In the genomic region with DNA sequence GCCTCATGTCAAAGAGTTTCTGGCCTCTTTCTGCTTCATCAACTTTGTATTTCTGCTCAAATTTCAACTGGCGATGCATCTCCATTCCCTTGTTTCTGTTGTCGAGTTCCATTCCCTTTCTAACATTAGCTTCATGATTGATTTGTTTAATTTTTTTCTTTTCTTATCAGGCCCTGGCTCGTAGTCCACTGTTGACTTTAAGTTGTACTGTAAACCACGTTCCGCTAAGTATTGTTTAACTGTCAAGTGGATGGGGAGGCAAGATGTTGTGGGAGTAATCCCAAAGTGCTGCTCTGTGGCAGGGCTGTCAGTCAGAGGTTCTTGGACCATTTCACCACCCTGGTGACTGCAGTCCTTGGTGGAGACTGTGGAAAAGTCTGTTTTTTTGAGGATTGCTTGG, we compare ENCODE assay signal across 24 cellular contexts.
DNase-seq lines count a peak whose midpoint lies in the region; ATAC-seq, FAIRE-seq and TF ChIP-seq lines count a peak whose summit lies in the region.
"Had no signal": no experiment of that assay in that cellular context is flagged by ENCODE, and none has a peak within 500 bp of the region (broad histone marks: within the 10 kb centered on the region; RNA-seq: fewer than 3 reads in every experiment).

No MANE protein-coding gene starts in this region.

- no peak for TF ChIP-seq CTCF in HepG2 (CRISPR knock-in tag; IDR thresholded peaks at IDR 0.05)
- no peak for TF ChIP-seq CTCF in right lobe of liver (IDR thresholded peaks at IDR 0.05)
- no peak for TF ChIP-seq CTCF in astrocyte (IDR thresholded peaks at IDR 0.05; ENCODE audit: insufficient read depth, low read depth, low read length)

- H3K4me1 Mint-ChIP-seq in astrocyte (ENCODE audit: low read depth, unreplicated experiment): peaks cover 5% of the 10 kb centered on the region
- H3K4me1 Mint-ChIP-seq: activated naive CD4-positive, alpha-beta T cell treated with anti-CD3 and anti-CD28 coated beads, Interleukin-2, amount 50 U/mL, for 24 hours had no signal

- H3K9me3 Mint-ChIP-seq in astrocyte (ENCODE audit: unreplicated experiment): no peaks in the 10 kb centered on the region
- H3K9me3 Mint-ChIP-seq: activated naive CD4-positive, alpha-beta T cell treated with anti-CD3 and anti-CD28 coated beads, Interleukin-2, amount 50 U/mL, for 24 hours; activated T-helper 1 cell treated with anti-CD3 and anti-CD28 coated beads, Interleukin-12 subunit alpha, Interleukin-12 subunit beta, Interleukin-2, Interleukin-4 antibody, amounts not matched to agents 30 ng/mL and 10 ng/mL and 1 ng/mL, durations not matched to agents 14 hours and 24 hours and 36 hours; CD4-positive, alpha-beta T cell; naive B cell had no signal

- H4K20me1 ChIP-seq in HepG2 (ENCODE audit: insufficient read depth, low read length) (no peaks in the 10 kb centered on the region), astrocyte (ENCODE audit: insufficient read depth, low read length) (no peaks in the 10 kb centered on the region)

- no peak overlapping the region for H3K27ac Mint-ChIP-seq in astrocyte (ENCODE audit: unreplicated experiment)
- H3K27ac Mint-ChIP-seq: activated naive CD4-positive, alpha-beta T cell treated with anti-CD3 and anti-CD28 coated beads, Interleukin-2, amount 50 U/mL, for 24 hours; activated T-helper 1 cell treated with anti-CD3 and anti-CD28 coated beads, Interleukin-12 subunit alpha, Interleukin-12 subunit beta, Interleukin-2, Interleukin-4 antibody, amounts not matched to agents 30 ng/mL and 10 ng/mL and 1 ng/mL, durations not matched to agents 14 hours and 24 hours and 36 hours; CD4-positive, alpha-beta T cell had no signal

- no peak for TF ChIP-seq RAD21 in HepG2 (CRISPR knock-in tag; IDR thresholded peaks at IDR 0.05)

- intact Hi-C loops in HepG2 (cut with micrococcal nuclease; ENCODE audit: unreplicated experiment): no loop called here
- intact Hi-C loops in right lobe of liver (cut with DNase I): loop anchor here in 1 of 2 donors (10.0 kb wide), 1 partner anchor 61 kb away; no protein-coding TSS in a partner anchor

- H2AFZ ChIP-seq in HepG2 (ENCODE audit: low read length): no peak overlapping the region
- H2AFZ ChIP-seq in astrocyte (ENCODE audit: low read depth, low read length): peak overlapping the region; percentile 70
- H2AFZ ChIP-seq: parathyroid adenoma had no signal

- no TSS peak for BruUV-seq in HepG2 (replicated peaks; lab: Mats Ljungman, UMichigan)

- WGBS in HepG2 (ENCODE audit: low lambda C conversion rate): 3% methylated on average over 5 of the region's 5 CpGs
- 18% methylated on average over 5 of the region's 5 CpGs for WGBS in right lobe of liver (ENCODE audit: insufficient coverage, low coverage, low lambda C conversion rate, missing lambda C conversion rate)

- CTCF ChIA-PET in HepG2 (lab: Yijun Ruan, JAX; ENCODE audit: low intra/inter-chr PET ratio, low total read pairs): no interaction called here

- H3K36me3 ChIP-seq in HepG2 (replicated peaks in 1 of 2; ENCODE audit: control insufficient read depth in 1 of 2, insufficient read depth in 2 of 2, low read length in 2 of 2): no peaks in the 10 kb centered on the region
- no peaks in the 10 kb centered on the region for H3K36me3 ChIP-seq in right lobe of liver
- no peaks in the 10 kb centered on the region for H3K36me3 ChIP-seq in astrocyte (ENCODE audit: insufficient read depth, low read length)
- H3K36me3 ChIP-seq: heart right ventricle, thoracic aorta had no signal

- H3K4me3 ChIP-seq in HepG2 (replicated peaks in 1 of 3; ENCODE audit: insufficient read depth in 1 of 3, low read depth in 2 of 3, low read length in 3 of 3) (no peak overlapping the region), right lobe of liver (no peak overlapping the region), astrocyte (ENCODE audit: insufficient read depth, low read depth, low read length) (no peak overlapping the region)
- H3K4me3 ChIP-seq: heart right ventricle, thoracic aorta had no signal

- H3K79me2 ChIP-seq in HepG2 (ENCODE audit: insufficient read depth, low read length): no peaks in the 10 kb centered on the region
- no peaks in the 10 kb centered on the region for H3K79me2 ChIP-seq in astrocyte (ENCODE audit: insufficient read depth, low read length)
- H3K79me2 ChIP-seq: parathyroid adenoma had no signal

- DNase-seq in HepG2 (ENCODE audit: low spot score) (no peak), right lobe of liver (no peak), astrocyte (ENCODE audit: low read depth) (peak; percentile 65), kidney glomerular epithelial cell (lab: John Stamatoyannopoulos, UW) (peak; percentile 31), NCI-H1048 (lab: John Stamatoyannopoulos, UW) (no peak), germinal center (ENCODE audit: low spot score) (no peak)
- no peak for DNase-seq in stimulated activated CD4-positive, alpha-beta T cell treated with anti-CD3 and anti-CD28 coated beads, Interleukin-12 subunit alpha, Interleukin-12 subunit beta, amount 100 ng/mL, for 4 hours
- DNase-seq: caudate nucleus; CD4-positive, alpha-beta T cell; DMS53; GF-D8; heart right ventricle; left colon; naive B cell; NCI-H1436; PC-3; Right ventricle myocardium superior; stimulated activated CD4-positive, alpha-beta T cell treated with anti-CD3 and anti-CD28 coated beads, Interleukin-4, amount 100 ng/mL, for 4 hours; stimulated activated naive CD8-positive, alpha-beta T cell treated with anti-CD3 and anti-CD28 coated beads, Interleukin-15, Interleukin-2, amounts not matched to agents 100 U/mL and 50 U/mL, for 24 hours had no signal

- H3K36me3 Mint-ChIP-seq in astrocyte (ENCODE audit: low read depth, unreplicated experiment): peaks cover 2% of the 10 kb centered on the region
- H3K36me3 Mint-ChIP-seq: activated naive CD4-positive, alpha-beta T cell treated with anti-CD3 and anti-CD28 coated beads, Interleukin-2, amount 50 U/mL, for 24 hours; naive B cell had no signal

- H3K4me2 ChIP-seq in HepG2 (ENCODE audit: low read depth, low read length) (no peak overlapping the region), astrocyte (ENCODE audit: low read length) (peak overlapping the region; percentile 42)

- H3K27me3 Mint-ChIP-seq in astrocyte (ENCODE audit: low read depth, unreplicated experiment): no peaks in the 10 kb centered on the region

- no peak overlapping the region for H3K4me3 Mint-ChIP-seq in astrocyte (ENCODE audit: unreplicated experiment)
- H3K4me3 Mint-ChIP-seq: activated naive CD4-positive, alpha-beta T cell treated with anti-CD3 and anti-CD28 coated beads, Interleukin-2, amount 50 U/mL, for 24 hours; activated T-helper 1 cell treated with anti-CD3 and anti-CD28 coated beads, Interleukin-12 subunit alpha, Interleukin-12 subunit beta, Interleukin-2, Interleukin-4 antibody, amounts not matched to agents 30 ng/mL and 10 ng/mL and 1 ng/mL, durations not matched to agents 14 hours and 24 hours and 36 hours; CD4-positive, alpha-beta T cell; naive B cell had no signal

- ATAC-seq in HepG2 (no peak), right lobe of liver (no peak)
- ATAC-seq: heart right ventricle; left colon; PC-3; stimulated activated naive CD8-positive, alpha-beta T cell treated with anti-CD3 and anti-CD28 coated beads, Interleukin-15, Interleukin-2, amounts not matched to agents 100 U/mL and 50 U/mL, for 24 hours had no signal

- H3K9ac ChIP-seq in HepG2 (ENCODE audit: insufficient read depth, low read depth, low read length) (no peak overlapping the region), astrocyte (ENCODE audit: low read length) (no peak overlapping the region)
- H3K9ac ChIP-seq: parathyroid adenoma had no signal

- no peak for TF ChIP-seq EP300 in HepG2 (IDR thresholded peaks at IDR 0.05; ENCODE audit: low read depth in 2 of 2, low read length in 2 of 2)
- TF ChIP-seq EP300 in HepG2 (CRISPR knock-in tag; IDR thresholded peaks at IDR 0.05; ENCODE audit: borderline replicate concordance): no peak

- H3K27me3 ChIP-seq in HepG2 (ENCODE audit: control insufficient read depth in 1 of 2, insufficient read depth in 2 of 2, low read length in 2 of 2) (peaks cover 0 to 4% of the 10 kb centered on the region in 2 experiments; a peak in 1 of 5 replicates), right lobe of liver (no peaks in the 10 kb centered on the region), astrocyte (ENCODE audit: insufficient read depth, low read length) (no peaks in the 10 kb centered on the region)

- TF ChIP-seq POLR2A in HepG2 (IDR thresholded peaks at IDR 0.05; ENCODE audit: insufficient read depth in 1 of 2, low read depth in 2 of 2, low read length in 2 of 2) (no peak), right lobe of liver (IDR thresholded peaks at IDR 0.05) (no peak)

- FAIRE-seq in HepG2 (lab: Jason Lieb, UNC): no peak
- FAIRE-seq in astrocyte (lab: Jason Lieb, UNC): no peak
- FAIRE-seq: GM18507 had no signal

- no peaks in the 10 kb centered on the region for H3K4me1 ChIP-seq in HepG2 (ENCODE audit: insufficient read depth, low read length)
- H3K4me1 ChIP-seq in right lobe of liver: no peaks in the 10 kb centered on the region
- H3K4me1 ChIP-seq in astrocyte (ENCODE audit: insufficient read depth, low read length): peaks cover 12% of the 10 kb centered on the region
- H3K4me1 ChIP-seq: heart right ventricle, parathyroid adenoma had no signal

- POLR2A ChIA-PET in HepG2 (lab: Yijun Ruan, JAX): no interaction called here

- H3K27ac ChIP-seq in HepG2 (ENCODE audit: extremely low read length, insufficient read depth, low read length): no peak overlapping the region
- H3K27ac ChIP-seq in right lobe of liver: no peak overlapping the region
- no peak overlapping the region for H3K27ac ChIP-seq in astrocyte (ENCODE audit: low read depth, low read length)
- H3K27ac ChIP-seq: heart right ventricle, parathyroid adenoma, thoracic aorta had no signal

- no peaks in the 10 kb centered on the region for H3K9me3 ChIP-seq in HepG2 (ENCODE audit: low read length)
- H3K9me3 ChIP-seq in right lobe of liver: no peaks in the 10 kb centered on the region
- H3K9me3 ChIP-seq in astrocyte (ENCODE audit: insufficient read depth, low read depth, low read length): no peaks in the 10 kb centered on the region
- H3K9me3 ChIP-seq: heart right ventricle, thoracic aorta had no signal

- in situ Hi-C loops in HepG2 (cut with HindIII; ENCODE audit: extremely low pct_ligation_motif_present, low pct_unique_long_range_greater_than_20kb): no loop called here

TF ChIP-seq in HepG2, 621 proteins besides CTCF, POLR2A, EP300 and RAD21 (continues in another document):
- TF ChIP-seq ZNF317 (CRISPR knock-in tag; IDR thresholded peaks at IDR 0.05) (0 out of 2 replicates have a peak, but pooled peaks have one; percentile 30), IRX3 (CRISPR knock-in tag; IDR thresholded peaks at IDR 0.05; ENCODE audit: borderline replicate concordance, low read depth) (no peak)
- TF ChIP-seq, protein P1, sequence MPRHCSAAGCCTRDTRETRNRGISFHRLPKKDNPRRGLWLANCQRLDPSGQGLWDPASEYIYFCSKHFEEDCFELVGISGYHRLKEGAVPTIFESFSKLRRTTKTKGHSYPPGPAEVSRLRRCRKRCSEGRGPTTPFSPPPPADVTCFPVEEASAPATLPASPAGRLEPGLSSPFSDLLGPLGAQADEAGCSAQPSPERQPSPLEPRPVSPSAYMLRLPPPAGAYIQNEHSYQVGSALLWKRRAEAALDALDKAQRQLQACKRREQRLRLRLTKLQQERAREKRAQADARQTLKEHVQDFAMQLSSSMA (CRISPR knock-in tag; IDR thresholded peaks at IDR 0.05): no peak

Comparison
In these comparisons a context has a peak if more than half of its experiments do, and no peak if none do; other contexts are left out.
1. DNase-seq: peak in astrocyte (single experiment) and kidney glomerular epithelial cell (single experiment); none in HepG2 (single experiment), right lobe of liver (0 of 3), NCI-H1048 (single experiment), germinal center (single experiment) and stimulated activated CD4-positive, alpha-beta T cell treated with anti-CD3 and anti-CD28 coated beads, Interleukin-12 subunit alpha, Interleukin-12 subunit beta, amount 100 ng/mL, for 4 hours (single experiment).